Comparison of ENCODE assay signal across 8 cellular contexts in the genomic region with DNA sequence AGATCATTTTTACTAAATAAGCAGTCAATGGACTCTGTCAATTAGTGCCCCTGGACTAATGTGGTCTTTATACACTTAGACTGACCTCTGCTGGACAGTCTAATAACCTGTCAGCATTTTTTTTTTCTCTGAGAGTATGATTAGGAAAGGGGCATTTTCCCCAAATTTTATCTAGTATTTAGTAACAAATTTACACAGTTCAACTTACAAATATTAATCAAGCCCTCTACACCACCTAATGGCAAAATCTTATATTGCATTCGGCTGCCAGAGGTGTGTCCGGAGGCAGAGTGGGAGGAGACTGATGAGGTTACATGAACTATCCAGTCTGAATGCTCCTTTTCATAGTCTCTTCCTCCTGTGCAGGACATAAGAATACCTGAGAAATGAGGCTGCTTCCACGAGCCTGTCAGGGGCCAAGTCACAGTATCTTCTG. TPM values are rescaled to one million over a fixed set of nuclear protein-coding genes. Genes with fewer than 3 reads are reported as not detected.
DNase-seq lines count a peak whose midpoint lies in the region; ATAC-seq, FAIRE-seq and TF ChIP-seq lines count a peak whose summit lies in the region.

No MANE protein-coding gene starts in this region.

- H3K27me3 Mint-ChIP-seq in stimulated activated naive CD8-positive, alpha-beta T cell treated with anti-CD3 and anti-CD28 coated beads, Interleukin-15, amount 100 ng/mL, for 72 hours, result no peaks in the 10 kb centered on the region

- H3K23ac ChIP-seq in mesenchymal stem cell (ENCODE audit: low read length in 2 of 2), result no peak overlapping the region

- no peak overlapping the region for H3K14ac ChIP-seq in mesenchymal stem cell (ENCODE audit: low read length in 2 of 2)

- no peak overlapping the region for H2AFZ ChIP-seq in mesenchymal stem cell (ENCODE audit: low read depth, low read length)

- 0% methylated on average over 3 of the region's 3 CpGs for WGBS in mesenchymal stem cell

- DNase-seq in NCI-H226 (peak; percentile 68), dermis blood vessel endothelial cell (peak; percentile 88), mesenchymal stem cell (peak; percentile 83)
- peak; percentile 47 to 61 for DNase-seq in stimulated activated naive CD8-positive, alpha-beta T cell treated with anti-CD3 and anti-CD28 coated beads, Interleukin-15, amount 100 ng/mL, for 72 hours

- H3K9me3 Mint-ChIP-seq in stimulated activated naive CD8-positive, alpha-beta T cell treated with anti-CD3 and anti-CD28 coated beads, Interleukin-15, amount 100 ng/mL, for 72 hours, result no peaks in the 10 kb centered on the region

- H3K79me1 ChIP-seq in mesenchymal stem cell (replicated peaks; ENCODE audit: low read length, poor library complexity, severe bottlenecking), result peaks cover 1% of the 10 kb centered on the region

- no peak overlapping the region for H3K27ac ChIP-seq in mesenchymal stem cell (ENCODE audit: low read length, poor library complexity, severe bottlenecking)

- no peak overlapping the region for H3K4ac ChIP-seq in mesenchymal stem cell (ENCODE audit: low read depth in 1 of 2, low read length in 2 of 2)

- H3K4me2 ChIP-seq in mesenchymal stem cell (ENCODE audit: low read length, poor library complexity, severe bottlenecking), result peak overlapping the region; percentile 10

- ATAC-seq in HG02943 (IDR thresholded peaks at IDR 0.05; ENCODE audit: low read depth, unreplicated experiment), result peak; percentile 55
- peak; percentile 71 to 74 for ATAC-seq in activated CD4-positive, CD25-positive, alpha-beta regulatory T cell treated with anti-CD3 and anti-CD28 coated beads, Interleukin-2, amount 50 U/mL, for 24 hours
- peak; percentile 85 for ATAC-seq in stimulated activated naive CD8-positive, alpha-beta T cell treated with anti-CD3 and anti-CD28 coated beads, Interleukin-15, amount 100 ng/mL, for 72 hours

- H2BK5ac ChIP-seq in mesenchymal stem cell (ENCODE audit: low read depth, low read length, poor library complexity, severe bottlenecking), result no peak overlapping the region

- H2BK15ac ChIP-seq in mesenchymal stem cell (ENCODE audit: low read depth, poor library complexity, severe bottlenecking), result no peak overlapping the region

- H3K36me3 ChIP-seq in mesenchymal stem cell (ENCODE audit: control insufficient read depth in 1 of 2, insufficient read depth in 2 of 2, low read depth in 1 of 2, low read length in 2 of 2), result peaks cover 19 to 54% of the 10 kb centered on the region in 2 experiments

- H4K8ac ChIP-seq in mesenchymal stem cell (ENCODE audit: low read length), result no peak overlapping the region

- H2BK120ac ChIP-seq in mesenchymal stem cell (ENCODE audit: low read depth, low read length), result no peak overlapping the region

- no peaks in the 10 kb centered on the region for H3K9me3 ChIP-seq in mesenchymal stem cell (ENCODE audit: control insufficient read depth, low read length)

- H2BK12ac ChIP-seq in mesenchymal stem cell (ENCODE audit: low read length in 2 of 2), result no peak overlapping the region

- peak overlapping the region; percentile 33 for H3K9ac ChIP-seq in mesenchymal stem cell (ENCODE audit: low read length)

- peaks cover 16% of the 10 kb centered on the region for H3K4me1 Mint-ChIP-seq in stimulated activated naive CD8-positive, alpha-beta T cell treated with anti-CD3 and anti-CD28 coated beads, Interleukin-15, amount 100 ng/mL, for 72 hours

- H3K4me3 Mint-ChIP-seq in stimulated activated naive CD8-positive, alpha-beta T cell treated with anti-CD3 and anti-CD28 coated beads, Interleukin-15, amount 100 ng/mL, for 72 hours, result no peak overlapping the region

- peak; percentile 49; the same call in 2 of the 3 replicates for TF ChIP-seq CTCF in GM12872 (IDR thresholded peaks at IDR 0.05; ENCODE audit: insufficient read depth, low read depth, low read length)

- H3K18ac ChIP-seq in mesenchymal stem cell (ENCODE audit: low read depth in 1 of 2, low read length in 2 of 2), result peak overlapping the region in 1 of 2 experiments; percentile 21

- H3K27me3 ChIP-seq in mesenchymal stem cell (ENCODE audit: control insufficient read depth in 1 of 2, insufficient read depth in 1 of 2, low read length in 2 of 2), result no peaks in the 10 kb centered on the region

- no peak overlapping the region for H2AK5ac ChIP-seq in mesenchymal stem cell (ENCODE audit: low read length, severe bottlenecking)

- no peak overlapping the region for H4K91ac ChIP-seq in mesenchymal stem cell (ENCODE audit: low read length)

- no peak overlapping the region for H3K27ac Mint-ChIP-seq in stimulated activated naive CD8-positive, alpha-beta T cell treated with anti-CD3 and anti-CD28 coated beads, Interleukin-15, amount 100 ng/mL, for 72 hours

- H3K4me3 ChIP-seq in mesenchymal stem cell (ENCODE audit: insufficient read depth in 1 of 2, low read depth in 1 of 2, low read length in 2 of 2), result no peak overlapping the region

- peak; percentile 94 for FAIRE-seq in A204.1 (lab: Jason Lieb, UNC)

- no peaks in the 10 kb centered on the region for H3K4me1 ChIP-seq in mesenchymal stem cell (ENCODE audit: control insufficient read depth, insufficient read depth, low read depth, low read length)

RNA-seq across cellular contexts. Expression of gene COLQ, which starts 36.0 kb away (rescaled TPM):
- total RNA-seq in dermis blood vessel endothelial cell, result 1.0 and 1.2 TPM in 2 replicates
- 0.37 TPM for polyA plus RNA-seq in mesenchymal stem cell (2013, experiment 1 of 2)
- 0.47 TPM for polyA plus RNA-seq in mesenchymal stem cell (2013, experiment 2 of 2)

RNA-seq across cellular contexts. Expression of gene HACL1, which starts 43.8 kb away (rescaled TPM):
- total RNA-seq in dermis blood vessel endothelial cell, result 29.6 and 34.0 TPM in 2 replicates
- polyA plus RNA-seq in mesenchymal stem cell (2013, experiment 1 of 2), result 9.2 TPM
- 9.0 TPM for polyA plus RNA-seq in mesenchymal stem cell (2013, experiment 2 of 2)

RNA-seq across cellular contexts. Expression of gene BTD, which starts 44.0 kb away (rescaled TPM):
- 35.4 and 49.2 TPM in 2 replicates for total RNA-seq in dermis blood vessel endothelial cell
- 16.3 TPM for polyA plus RNA-seq in mesenchymal stem cell (2013, experiment 1 of 2)
- polyA plus RNA-seq in mesenchymal stem cell (2013, experiment 2 of 2), result 15.8 TPM
